In the genomic region with DNA sequence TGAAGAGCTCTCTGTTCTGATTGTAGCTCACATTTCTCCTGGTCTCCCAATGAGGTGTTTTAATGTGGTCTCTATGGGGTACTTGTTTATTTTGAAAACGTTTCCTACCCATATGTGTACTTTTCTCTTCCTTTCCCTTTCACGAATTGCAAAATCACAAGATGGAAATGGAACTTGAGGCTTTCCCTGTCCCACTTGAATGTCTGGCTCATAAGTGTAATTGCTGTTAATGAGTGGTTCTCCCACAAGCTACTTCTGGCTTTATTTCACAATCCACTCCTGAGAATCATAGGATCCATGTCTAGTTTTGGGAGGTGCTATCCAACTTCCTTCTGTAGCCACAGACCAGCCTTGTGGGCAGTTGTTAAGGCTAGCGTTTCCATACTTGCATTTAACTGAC, we compare ENCODE assay signal across 11 cellular contexts.
DNase-seq lines count a peak whose midpoint lies in the region; ATAC-seq and TF ChIP-seq lines count a peak whose summit lies in the region.
"Had no signal": no experiment of that assay in that cellular context is flagged by ENCODE, and none has a peak within 500 bp of the region (broad histone marks: within the 10 kb centered on the region; RNA-seq: fewer than 3 reads in every experiment).

No MANE protein-coding gene starts in this region.

- H3K27ac Mint-ChIP-seq in WTC11, result peak overlapping the region; percentile 92

- TF ChIP-seq CTCF in HEK293 (tag by site-specific recombination; IDR thresholded peaks at IDR 0.05), result no peak
- TF ChIP-seq CTCF in WTC11 (IDR thresholded peaks at IDR 0.05), result no peak
- TF ChIP-seq CTCF in GM20000 (IDR thresholded peaks at IDR 0.05; ENCODE audit: extremely low read depth, missing control alignments), result no peak

- POLR2A ChIA-PET in HEK293 (lab: Yijun Ruan, JAX) (no interaction called here), WTC11 (lab: Charles Lee) (interaction anchor here (0.8 kb wide), 1 partner anchor 9 kb away, joined by 3 read pairs; no protein-coding TSS in a partner anchor)

- CTCF ChIA-PET in HEK293 (lab: Yijun Ruan, JAX), result interaction anchor here (1.2 kb wide), 2 partner anchors 12 to 234 kb away, joined by 4 read pairs; no protein-coding TSS in a partner anchor
- CTCF ChIA-PET in WTC11 (lab: Charles Lee), result no interaction called here

- H3K4me3 Mint-ChIP-seq in WTC11, result peak overlapping the region; percentile 0; the same call in 1 of the 2 replicates

- ATAC-seq in WTC11 (peak; percentile 57), GM21390 (IDR thresholded peaks at IDR 0.05; ENCODE audit: unreplicated experiment) (no peak), HG02884 (IDR thresholded peaks at IDR 0.05; ENCODE audit: unreplicated experiment) (no peak)

- peaks cover 2% of the 10 kb centered on the region for H3K9me3 Mint-ChIP-seq in WTC11

- peaks cover 12% of the 10 kb centered on the region; the same call in 1 of the 2 replicates for H3K4me1 ChIP-seq in HEK293 (ENCODE audit: control insufficient read depth, insufficient read depth, low read length)

- no peaks in the 10 kb centered on the region for H3K36me3 ChIP-seq in HEK293 (ENCODE audit: control insufficient read depth in 2 of 2, insufficient read depth in 1 of 2, low read length in 2 of 2)
- H3K36me3 ChIP-seq: left ventricle myocardium inferior had no signal

- DNase-seq in AG08395 (ENCODE audit: low spot score) (peak; percentile 49), WTC11 (ENCODE audit: low spot score) (no peak), iris pigment epithelial cell (ENCODE audit: low read depth) (peak; percentile 60), GM20000 (ENCODE audit: low spot score) (no peak), HPDE6-E6E7 (ENCODE audit: extremely low spot score) (no peak)
- DNase-seq: left ventricle myocardium inferior; stimulated activated CD4-positive, alpha-beta T cell treated with anti-CD3 and anti-CD28 coated beads, Interleukin-12 subunit alpha, Interleukin-12 subunit beta, amount 100 ng/mL, for 4 hours had no signal

- H3K27me3 Mint-ChIP-seq in WTC11 (ENCODE audit: low read depth), result no peaks in the 10 kb centered on the region

- H3K27ac ChIP-seq in HEK293 (ENCODE audit: extremely low read depth, low read depth, low read length), result no peak overlapping the region; the same call in 1 of the 2 replicates
- H3K27ac ChIP-seq: dorsolateral prefrontal cortex, left ventricle myocardium inferior had no signal

- H3K4me1 Mint-ChIP-seq in WTC11, result peaks cover 31% of the 10 kb centered on the region

- H3K36me3 Mint-ChIP-seq in WTC11, result peaks cover 2% of the 10 kb centered on the region; the same call in 1 of the 2 replicates

- no peak overlapping the region for H3K4me3 ChIP-seq in HEK293 (ENCODE audit: low read depth, low read length)
- H3K4me3 ChIP-seq: dorsolateral prefrontal cortex, left ventricle myocardium inferior had no signal

- no peaks in the 10 kb centered on the region for H3K9me3 ChIP-seq in HEK293 (ENCODE audit: control insufficient read depth, insufficient read depth, low read depth, low read length)
- H3K9me3 ChIP-seq: left ventricle myocardium inferior had no signal

TF ChIP-seq in HEK293, 187 proteins besides CTCF, POLR2A, EP300 and RAD21 (continues in another document):
- TF ChIP-seq ZNF558 (tag by site-specific recombination; IDR thresholded peaks at IDR 0.05) (no peak), SP7 (tag by site-specific recombination; IDR thresholded peaks at IDR 0.05) (peak; percentile 68), ZSCAN23 (tag by site-specific recombination; IDR thresholded peaks at IDR 0.05) (no peak), ZXDB (tag by site-specific recombination; IDR thresholded peaks at IDR 0.05) (no peak), ZNF433 (tag by site-specific recombination; IDR thresholded peaks at IDR 0.05; ENCODE audit: low read depth) (no peak), ZNF175 (tag by site-specific recombination; IDR thresholded peaks at IDR 0.05) (no peak), ZNF350 (tag by site-specific recombination; IDR thresholded peaks at IDR 0.05) (no peak), ZNF600 (tag by site-specific recombination; IDR thresholded peaks at IDR 0.05) (no peak), ZNF121 (tag by site-specific recombination; IDR thresholded peaks at IDR 0.05) (no peak), REPIN1 (tag by site-specific recombination; IDR thresholded peaks at IDR 0.05; ENCODE audit: low read depth) (no peak)
- TF ChIP-seq, protein P1, sequence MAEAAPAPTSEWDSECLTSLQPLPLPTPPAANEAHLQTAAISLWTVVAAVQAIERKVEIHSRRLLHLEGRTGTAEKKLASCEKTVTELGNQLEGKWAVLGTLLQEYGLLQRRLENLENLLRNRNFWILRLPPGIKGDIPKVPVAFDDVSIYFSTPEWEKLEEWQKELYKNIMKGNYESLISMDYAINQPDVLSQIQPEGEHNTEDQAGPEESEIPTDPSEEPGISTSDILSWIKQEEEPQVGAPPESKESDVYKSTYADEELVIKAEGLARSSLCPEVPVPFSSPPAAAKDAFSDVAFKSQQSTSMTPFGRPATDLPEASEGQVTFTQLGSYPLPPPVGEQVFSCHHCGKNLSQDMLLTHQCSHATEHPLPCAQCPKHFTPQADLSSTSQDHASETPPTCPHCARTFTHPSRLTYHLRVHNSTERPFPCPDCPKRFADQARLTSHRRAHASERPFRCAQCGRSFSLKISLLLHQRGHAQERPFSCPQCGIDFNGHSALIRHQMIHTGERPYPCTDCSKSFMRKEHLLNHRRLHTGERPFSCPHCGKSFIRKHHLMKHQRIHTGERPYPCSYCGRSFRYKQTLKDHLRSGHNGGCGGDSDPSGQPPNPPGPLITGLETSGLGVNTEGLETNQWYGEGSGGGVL (tag by site-specific recombination; IDR thresholded peaks at IDR 0.05), result peak; percentile 16; the same call in 1 of the 2 replicates

TF ChIP-seq in WTC11, 78 proteins besides CTCF, POLR2A, EP300 and RAD21:
- TF ChIP-seq, protein P2, sequence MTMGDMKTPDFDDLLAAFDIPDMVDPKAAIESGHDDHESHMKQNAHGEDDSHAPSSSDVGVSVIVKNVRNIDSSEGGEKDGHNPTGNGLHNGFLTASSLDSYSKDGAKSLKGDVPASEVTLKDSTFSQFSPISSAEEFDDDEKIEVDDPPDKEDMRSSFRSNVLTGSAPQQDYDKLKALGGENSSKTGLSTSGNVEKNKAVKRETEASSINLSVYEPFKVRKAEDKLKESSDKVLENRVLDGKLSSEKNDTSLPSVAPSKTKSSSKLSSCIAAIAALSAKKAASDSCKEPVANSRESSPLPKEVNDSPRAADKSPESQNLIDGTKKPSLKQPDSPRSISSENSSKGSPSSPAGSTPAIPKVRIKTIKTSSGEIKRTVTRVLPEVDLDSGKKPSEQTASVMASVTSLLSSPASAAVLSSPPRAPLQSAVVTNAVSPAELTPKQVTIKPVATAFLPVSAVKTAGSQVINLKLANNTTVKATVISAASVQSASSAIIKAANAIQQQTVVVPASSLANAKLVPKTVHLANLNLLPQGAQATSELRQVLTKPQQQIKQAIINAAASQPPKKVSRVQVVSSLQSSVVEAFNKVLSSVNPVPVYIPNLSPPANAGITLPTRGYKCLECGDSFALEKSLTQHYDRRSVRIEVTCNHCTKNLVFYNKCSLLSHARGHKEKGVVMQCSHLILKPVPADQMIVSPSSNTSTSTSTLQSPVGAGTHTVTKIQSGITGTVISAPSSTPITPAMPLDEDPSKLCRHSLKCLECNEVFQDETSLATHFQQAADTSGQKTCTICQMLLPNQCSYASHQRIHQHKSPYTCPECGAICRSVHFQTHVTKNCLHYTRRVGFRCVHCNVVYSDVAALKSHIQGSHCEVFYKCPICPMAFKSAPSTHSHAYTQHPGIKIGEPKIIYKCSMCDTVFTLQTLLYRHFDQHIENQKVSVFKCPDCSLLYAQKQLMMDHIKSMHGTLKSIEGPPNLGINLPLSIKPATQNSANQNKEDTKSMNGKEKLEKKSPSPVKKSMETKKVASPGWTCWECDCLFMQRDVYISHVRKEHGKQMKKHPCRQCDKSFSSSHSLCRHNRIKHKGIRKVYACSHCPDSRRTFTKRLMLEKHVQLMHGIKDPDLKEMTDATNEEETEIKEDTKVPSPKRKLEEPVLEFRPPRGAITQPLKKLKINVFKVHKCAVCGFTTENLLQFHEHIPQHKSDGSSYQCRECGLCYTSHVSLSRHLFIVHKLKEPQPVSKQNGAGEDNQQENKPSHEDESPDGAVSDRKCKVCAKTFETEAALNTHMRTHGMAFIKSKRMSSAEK (CRISPR knock-in tag; IDR thresholded peaks at IDR 0.05; ENCODE audit: borderline replicate concordance), result no peak
- TF ChIP-seq, protein P3, sequence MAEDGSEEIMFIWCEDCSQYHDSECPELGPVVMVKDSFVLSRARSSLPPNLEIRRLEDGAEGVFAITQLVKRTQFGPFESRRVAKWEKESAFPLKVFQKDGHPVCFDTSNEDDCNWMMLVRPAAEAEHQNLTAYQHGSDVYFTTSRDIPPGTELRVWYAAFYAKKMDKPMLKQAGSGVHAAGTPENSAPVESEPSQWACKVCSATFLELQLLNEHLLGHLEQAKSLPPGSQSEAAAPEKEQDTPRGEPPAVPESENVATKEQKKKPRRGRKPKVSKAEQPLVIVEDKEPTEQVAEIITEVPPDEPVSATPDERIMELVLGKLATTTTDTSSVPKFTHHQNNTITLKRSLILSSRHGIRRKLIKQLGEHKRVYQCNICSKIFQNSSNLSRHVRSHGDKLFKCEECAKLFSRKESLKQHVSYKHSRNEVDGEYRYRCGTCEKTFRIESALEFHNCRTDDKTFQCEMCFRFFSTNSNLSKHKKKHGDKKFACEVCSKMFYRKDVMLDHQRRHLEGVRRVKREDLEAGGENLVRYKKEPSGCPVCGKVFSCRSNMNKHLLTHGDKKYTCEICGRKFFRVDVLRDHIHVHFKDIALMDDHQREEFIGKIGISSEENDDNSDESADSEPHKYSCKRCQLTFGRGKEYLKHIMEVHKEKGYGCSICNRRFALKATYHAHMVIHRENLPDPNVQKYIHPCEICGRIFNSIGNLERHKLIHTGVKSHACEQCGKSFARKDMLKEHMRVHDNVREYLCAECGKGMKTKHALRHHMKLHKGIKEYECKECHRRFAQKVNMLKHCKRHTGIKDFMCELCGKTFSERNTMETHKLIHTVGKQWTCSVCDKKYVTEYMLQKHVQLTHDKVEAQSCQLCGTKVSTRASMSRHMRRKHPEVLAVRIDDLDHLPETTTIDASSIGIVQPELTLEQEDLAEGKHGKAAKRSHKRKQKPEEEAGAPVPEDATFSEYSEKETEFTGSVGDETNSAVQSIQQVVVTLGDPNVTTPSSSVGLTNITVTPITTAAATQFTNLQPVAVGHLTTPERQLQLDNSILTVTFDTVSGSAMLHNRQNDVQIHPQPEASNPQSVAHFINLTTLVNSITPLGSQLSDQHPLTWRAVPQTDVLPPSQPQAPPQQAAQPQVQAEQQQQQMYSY (CRISPR knock-in tag; IDR thresholded peaks at IDR 0.05), result peak; percentile 87

Comparison
In these comparisons a context has a peak if more than half of its experiments do, and no peak if none do; other contexts are left out.
1. DNase-seq: peak in AG08395 (single experiment) and iris pigment epithelial cell (single experiment); none in WTC11 (single experiment), GM20000 (single experiment) and HPDE6-E6E7 (single experiment).